ENCODE assay signal across 29 cellular contexts in the genomic region with DNA sequence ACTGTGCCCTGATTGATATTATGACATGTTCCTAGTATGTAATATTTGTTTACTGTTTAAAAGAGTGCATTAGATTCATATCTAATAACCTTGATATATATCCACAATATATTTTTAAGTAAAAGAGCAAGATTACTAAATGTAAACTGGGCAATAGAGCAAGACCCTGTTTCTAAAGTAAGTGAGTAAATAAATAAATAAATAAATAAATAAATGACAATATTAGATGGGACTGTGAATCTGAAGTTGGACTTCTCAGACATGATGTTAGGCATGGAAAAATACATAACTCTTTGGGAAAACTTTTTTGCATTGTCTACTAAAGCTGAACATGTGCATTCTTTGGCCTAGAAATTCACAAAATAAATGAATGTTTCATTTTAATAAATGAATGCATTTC.
"Had no signal": no experiment of that assay in that cellular context is flagged by ENCODE, and none has a peak within 500 bp of the region (broad histone marks: within the 10 kb centered on the region; RNA-seq: fewer than 3 reads in every experiment).

No MANE protein-coding gene starts in this region.

- H3K4me1 ChIP-seq: stomach, suprapubic skin, testis, thyroid gland, tibial artery, tibial nerve, transverse colon, upper lobe of left lung, upper lobe of right lung, uterus, vagina had no signal

- H3K4me3 ChIP-seq: stomach, suprapubic skin, testis, thoracic aorta, thyroid gland, tibial artery, tibial nerve, transverse colon, upper lobe of left lung, upper lobe of right lung, uterus, vagina had no signal

- H3K27ac Mint-ChIP-seq: stimulated activated effector memory CD8-positive, alpha-beta T cell treated with anti-CD3 and anti-CD28 coated beads, Interleukin-12 subunit alpha, Interleukin-12 subunit beta, amount 100 ng/mL, for 72 hours; stimulated activated memory B cell treated with anti-CD40 and anti-IgM and Interleukin-4, amounts not matched to agents 10 μg/mL and 1 μg/mL and 100 μg/mL, for 72 hours; stimulated activated naive B cell treated with anti-CD40 and anti-IgM and Interleukin-4, amounts not matched to agents 10 μg/mL and 1 μg/mL and 100 μg/mL, for 72 hours; stimulated activated naive CD8-positive, alpha-beta T cell treated with anti-CD3 and anti-CD28 coated beads, Interleukin-15, amount 100 ng/mL, for 72 hours; stimulated activated naive CD8-positive, alpha-beta T cell treated with anti-CD3 and anti-CD28 coated beads, Interleukin-15, Interleukin-2, amounts not matched to agents 100 ng/mL and 50 ng/mL, for 24 hours; type B pancreatic cell had no signal

- ATAC-seq: stimulated activated effector memory CD8-positive, alpha-beta T cell treated with anti-CD3 and anti-CD28 coated beads, Interleukin-12 subunit alpha, Interleukin-12 subunit beta, amount 100 ng/mL, for 72 hours; stimulated activated memory B cell treated with anti-CD40 and anti-IgM and Interleukin-4, amounts not matched to agents 10 μg/mL and 1 μg/mL and 100 μg/mL, for 72 hours; stimulated activated naive B cell treated with anti-CD40 and anti-IgM and Interleukin-4, amounts not matched to agents 10 μg/mL and 1 μg/mL and 100 μg/mL, for 72 hours; stimulated activated naive CD8-positive, alpha-beta T cell treated with anti-CD3 and anti-CD28 coated beads, Interleukin-15, amount 100 ng/mL, for 72 hours; stimulated activated naive CD8-positive, alpha-beta T cell treated with anti-CD3 and anti-CD28 coated beads, Interleukin-15, Interleukin-2, amounts not matched to agents 100 U/mL and 50 U/mL, for 24 hours; upper lobe of right lung had no signal

- DNase-seq: stimulated activated CD4-positive, alpha-beta T cell treated with anti-CD3 and anti-CD28 coated beads, Interleukin-2, amount 100 ng/mL, for 48 hours; stimulated activated CD4-positive, alpha-beta T cell treated with anti-CD3 and anti-CD28 coated beads, Interleukin-4, amount 100 ng/mL, for 1 hour; stimulated activated CD4-positive, alpha-beta T cell treated with anti-CD3 and anti-CD28 coated beads, Interleukin-4, amount 100 ng/mL, for 24 hours; stimulated activated CD4-positive, alpha-beta T cell treated with anti-CD3 and anti-CD28 coated beads, Interleukin-4, amount 100 ng/mL, for 4 hours; stimulated activated CD8-positive, alpha-beta memory T cell treated with anti-CD3 and anti-CD28 coated beads, Interleukin-4, amount 100 ng/mL, for 48 hours; stimulated activated naive B cell treated with anti-CD40 and anti-IgM and Interleukin-4, amounts not matched to agents 10 μg/mL and 1 μg/mL and 100 μg/mL, for 72 hours; stimulated activated naive CD4-positive, alpha-beta T cell; stimulated activated naive CD4-positive, alpha-beta T cell treated with Interleukin-2 at 50 U/mL for 16 hours; stimulated activated naive CD8-positive, alpha-beta T cell treated with anti-CD3 and anti-CD28 coated beads, Interleukin-15, amount 100 ng/mL, for 72 hours; stimulated activated naive CD8-positive, alpha-beta T cell treated with anti-CD3 and anti-CD28 coated beads, Interleukin-15, Interleukin-2, amounts not matched to agents 100 U/mL and 50 U/mL, for 24 hours; stomach; substantia nigra; testis; thyroid gland; tibial artery; transverse colon; trophoblast cell; upper lobe of left lung; upper lobe of right lung; uterus had no signal

- H3K9me3 Mint-ChIP-seq: stimulated activated memory B cell treated with anti-CD40 and anti-IgM and Interleukin-4, amounts not matched to agents 10 μg/mL and 1 μg/mL and 100 μg/mL, for 72 hours; stimulated activated naive B cell treated with anti-CD40 and anti-IgM and Interleukin-4, amounts not matched to agents 10 μg/mL and 1 μg/mL and 100 μg/mL, for 72 hours; stimulated activated naive CD8-positive, alpha-beta T cell treated with anti-CD3 and anti-CD28 coated beads, Interleukin-15, Interleukin-2, amounts not matched to agents 100 ng/mL and 50 ng/mL, for 24 hours; type B pancreatic cell had no signal

- H3K27ac ChIP-seq: stomach, suprapubic skin, testis, thoracic aorta, thyroid gland, tibial artery, tibial nerve, transverse colon, upper lobe of left lung, upper lobe of right lung, uterus, vagina had no signal

- H3K27me3 Mint-ChIP-seq: stimulated activated memory B cell treated with anti-CD40 and anti-IgM and Interleukin-4, amounts not matched to agents 10 μg/mL and 1 μg/mL and 100 μg/mL, for 72 hours; stimulated activated naive B cell treated with anti-CD40 and anti-IgM and Interleukin-4, amounts not matched to agents 10 μg/mL and 1 μg/mL and 100 μg/mL, for 72 hours; stimulated activated naive CD8-positive, alpha-beta T cell treated with anti-CD3 and anti-CD28 coated beads, Interleukin-15, amount 100 ng/mL, for 72 hours; stimulated activated naive CD8-positive, alpha-beta T cell treated with anti-CD3 and anti-CD28 coated beads, Interleukin-15, Interleukin-2, amounts not matched to agents 100 ng/mL and 50 ng/mL, for 24 hours; type B pancreatic cell had no signal

- H3K4me1 Mint-ChIP-seq: stimulated activated effector memory CD8-positive, alpha-beta T cell treated with anti-CD3 and anti-CD28 coated beads, Interleukin-12 subunit alpha, Interleukin-12 subunit beta, amount 100 ng/mL, for 72 hours; stimulated activated memory B cell treated with anti-CD40 and anti-IgM and Interleukin-4, amounts not matched to agents 10 μg/mL and 1 μg/mL and 100 μg/mL, for 72 hours; stimulated activated naive B cell treated with anti-CD40 and anti-IgM and Interleukin-4, amounts not matched to agents 10 μg/mL and 1 μg/mL and 100 μg/mL, for 72 hours; stimulated activated naive CD8-positive, alpha-beta T cell treated with anti-CD3 and anti-CD28 coated beads, Interleukin-15, amount 100 ng/mL, for 72 hours had no signal

- H3K36me3 Mint-ChIP-seq: stimulated activated effector memory CD8-positive, alpha-beta T cell treated with anti-CD3 and anti-CD28 coated beads, Interleukin-12 subunit alpha, Interleukin-12 subunit beta, amount 100 ng/mL, for 72 hours; stimulated activated memory B cell treated with anti-CD40 and anti-IgM and Interleukin-4, amounts not matched to agents 10 μg/mL and 1 μg/mL and 100 μg/mL, for 72 hours; stimulated activated naive B cell treated with anti-CD40 and anti-IgM and Interleukin-4, amounts not matched to agents 10 μg/mL and 1 μg/mL and 100 μg/mL, for 72 hours; type B pancreatic cell had no signal

- H3K4me3 Mint-ChIP-seq: stimulated activated effector memory CD8-positive, alpha-beta T cell treated with anti-CD3 and anti-CD28 coated beads, Interleukin-12 subunit alpha, Interleukin-12 subunit beta, amount 100 ng/mL, for 72 hours; stimulated activated memory B cell treated with anti-CD40 and anti-IgM and Interleukin-4, amounts not matched to agents 10 μg/mL and 1 μg/mL and 100 μg/mL, for 72 hours; stimulated activated naive B cell treated with anti-CD40 and anti-IgM and Interleukin-4, amounts not matched to agents 10 μg/mL and 1 μg/mL and 100 μg/mL, for 72 hours; stimulated activated naive CD8-positive, alpha-beta T cell treated with anti-CD3 and anti-CD28 coated beads, Interleukin-15, amount 100 ng/mL, for 72 hours; stimulated activated naive CD8-positive, alpha-beta T cell treated with anti-CD3 and anti-CD28 coated beads, Interleukin-15, Interleukin-2, amounts not matched to agents 100 ng/mL and 50 ng/mL, for 24 hours; type B pancreatic cell had no signal

- H3K9me3 ChIP-seq: stomach, suprapubic skin, testis, thoracic aorta, thyroid gland, tibial artery, tibial nerve, transverse colon, upper lobe of left lung, upper lobe of right lung, uterus, vagina had no signal

- FAIRE-seq: urothelium cell line had no signal

- H3K36me3 ChIP-seq: stomach, suprapubic skin, thoracic aorta, thyroid gland, tibial artery, tibial nerve, transverse colon, upper lobe of left lung, upper lobe of right lung, vagina had no signal
